Comparison of ENCODE assay signal across 1 cellular context in the genomic region with DNA sequence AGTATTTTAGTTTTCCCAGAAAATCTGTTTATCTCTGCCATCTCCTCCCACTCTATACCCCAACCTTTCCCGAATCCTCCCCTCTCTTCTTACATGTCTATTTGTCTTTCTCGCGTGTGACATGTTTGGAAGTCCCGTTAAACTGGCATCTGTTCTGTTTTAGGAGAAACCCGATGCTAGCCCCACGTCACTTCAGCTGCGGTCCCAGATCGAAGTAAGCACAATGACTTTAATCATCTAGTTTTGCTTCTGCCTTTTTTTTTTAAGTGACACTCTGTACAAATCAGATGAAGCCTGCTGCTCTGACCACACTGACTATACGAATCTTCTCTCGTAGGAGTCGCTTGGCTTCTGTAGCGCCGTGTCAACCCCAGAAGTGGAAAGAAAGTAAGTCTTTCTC.
TF ChIP-seq lines count a peak whose summit lies in the region.

No MANE protein-coding gene starts in this region.

TF ChIP-seq in SK-N-SH treated with all-trans-retinoic acid at 6 μM for 48 hours, 23 proteins besides CTCF, POLR2A, EP300 and RAD21 (continued from another document):
- TF ChIP-seq, protein P1, sequence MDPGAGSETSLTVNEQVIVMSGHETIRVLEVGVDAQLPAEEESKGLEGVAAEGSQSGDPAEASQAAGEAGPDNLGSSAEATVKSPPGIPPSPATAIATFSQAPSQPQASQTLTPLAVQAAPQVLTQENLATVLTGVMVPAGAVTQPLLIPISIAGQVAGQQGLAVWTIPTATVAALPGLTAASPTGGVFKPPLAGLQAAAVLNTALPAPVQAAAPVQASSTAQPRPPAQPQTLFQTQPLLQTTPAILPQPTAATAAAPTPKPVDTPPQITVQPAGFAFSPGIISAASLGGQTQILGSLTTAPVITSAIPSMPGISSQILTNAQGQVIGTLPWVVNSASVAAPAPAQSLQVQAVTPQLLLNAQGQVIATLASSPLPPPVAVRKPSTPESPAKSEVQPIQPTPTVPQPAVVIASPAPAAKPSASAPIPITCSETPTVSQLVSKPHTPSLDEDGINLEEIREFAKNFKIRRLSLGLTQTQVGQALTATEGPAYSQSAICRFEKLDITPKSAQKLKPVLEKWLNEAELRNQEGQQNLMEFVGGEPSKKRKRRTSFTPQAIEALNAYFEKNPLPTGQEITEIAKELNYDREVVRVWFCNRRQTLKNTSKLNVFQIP (CRISPR knock-in tag; IDR thresholded peaks at IDR 0.05; ENCODE audit: borderline replicate concordance, low read depth) = no peak
- TF ChIP-seq, protein P2, sequence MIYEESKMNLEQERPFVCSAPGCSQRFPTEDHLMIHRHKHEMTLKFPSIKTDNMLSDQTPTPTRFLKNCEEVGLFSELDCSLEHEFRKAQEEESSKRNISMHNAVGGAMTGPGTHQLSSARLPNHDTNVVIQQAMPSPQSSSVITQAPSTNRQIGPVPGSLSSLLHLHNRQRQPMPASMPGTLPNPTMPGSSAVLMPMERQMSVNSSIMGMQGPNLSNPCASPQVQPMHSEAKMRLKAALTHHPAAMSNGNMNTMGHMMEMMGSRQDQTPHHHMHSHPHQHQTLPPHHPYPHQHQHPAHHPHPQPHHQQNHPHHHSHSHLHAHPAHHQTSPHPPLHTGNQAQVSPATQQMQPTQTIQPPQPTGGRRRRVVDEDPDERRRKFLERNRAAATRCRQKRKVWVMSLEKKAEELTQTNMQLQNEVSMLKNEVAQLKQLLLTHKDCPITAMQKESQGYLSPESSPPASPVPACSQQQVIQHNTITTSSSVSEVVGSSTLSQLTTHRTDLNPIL (CRISPR knock-in tag; IDR thresholded peaks at IDR 0.05; ENCODE audit: low read depth) = no peak
- no peak for TF ChIP-seq GLIS3 (CRISPR knock-in tag; IDR thresholded peaks at IDR 0.05)
- TF ChIP-seq ARNTL (CRISPR knock-in tag; IDR thresholded peaks at IDR 0.05; ENCODE audit: borderline replicate concordance, low read depth) = no peak
- TF ChIP-seq RARB (CRISPR knock-in tag; IDR thresholded peaks at IDR 0.05) = no peak
- no peak for TF ChIP-seq TOX (CRISPR knock-in tag; IDR thresholded peaks at IDR 0.05; ENCODE audit: borderline replicate concordance)
- no peak for TF ChIP-seq PPARA (CRISPR knock-in tag; IDR thresholded peaks at IDR 0.05; ENCODE audit: borderline replicate concordance)
- no peak for TF ChIP-seq BACH2 (CRISPR knock-in tag; IDR thresholded peaks at IDR 0.05; ENCODE audit: borderline replicate concordance)
- no peak for TF ChIP-seq CSDC2 (CRISPR knock-in tag; IDR thresholded peaks at IDR 0.05)
- TF ChIP-seq ZFP30 (CRISPR knock-in tag; IDR thresholded peaks at IDR 0.05) = no peak
- TF ChIP-seq ESRRG (CRISPR knock-in tag; IDR thresholded peaks at IDR 0.05) = no peak
- no peak for TF ChIP-seq OSR1 (CRISPR knock-in tag; IDR thresholded peaks at IDR 0.05)
- no peak for TF ChIP-seq ZNF70 (CRISPR knock-in tag; IDR thresholded peaks at IDR 0.05)
- TF ChIP-seq ZNF8 (CRISPR knock-in tag; IDR thresholded peaks at IDR 0.05) = no peak
- TF ChIP-seq, protein P3, sequence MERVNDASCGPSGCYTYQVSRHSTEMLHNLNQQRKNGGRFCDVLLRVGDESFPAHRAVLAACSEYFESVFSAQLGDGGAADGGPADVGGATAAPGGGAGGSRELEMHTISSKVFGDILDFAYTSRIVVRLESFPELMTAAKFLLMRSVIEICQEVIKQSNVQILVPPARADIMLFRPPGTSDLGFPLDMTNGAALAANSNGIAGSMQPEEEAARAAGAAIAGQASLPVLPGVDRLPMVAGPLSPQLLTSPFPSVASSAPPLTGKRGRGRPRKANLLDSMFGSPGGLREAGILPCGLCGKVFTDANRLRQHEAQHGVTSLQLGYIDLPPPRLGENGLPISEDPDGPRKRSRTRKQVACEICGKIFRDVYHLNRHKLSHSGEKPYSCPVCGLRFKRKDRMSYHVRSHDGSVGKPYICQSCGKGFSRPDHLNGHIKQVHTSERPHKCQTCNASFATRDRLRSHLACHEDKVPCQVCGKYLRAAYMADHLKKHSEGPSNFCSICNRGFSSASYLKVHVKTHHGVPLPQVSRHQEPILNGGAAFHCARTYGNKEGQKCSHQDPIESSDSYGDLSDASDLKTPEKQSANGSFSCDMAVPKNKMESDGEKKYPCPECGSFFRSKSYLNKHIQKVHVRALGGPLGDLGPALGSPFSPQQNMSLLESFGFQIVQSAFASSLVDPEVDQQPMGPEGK (CRISPR knock-in tag; IDR thresholded peaks at IDR 0.05; ENCODE audit: borderline replicate concordance) = no peak
